In genomic region chr2:233528182-233528581, GRCh38 we compare ENCODE assay signal across 37 cellular contexts.
"Had no signal": no experiment of that assay in that cellular context is flagged by ENCODE, and none has a peak within 500 bp of the region (broad histone marks: within the 10 kb centered on the region; RNA-seq: fewer than 3 reads in every experiment).

No MANE protein-coding gene starts in this region.

- H3K27ac Mint-ChIP-seq: activated naive CD4-positive, alpha-beta T cell treated with anti-CD3 and anti-CD28 coated beads for 36 hours; activated naive CD4-positive, alpha-beta T cell treated with anti-CD3 and anti-CD28 coated beads, Interleukin-2, amount 10 ng/mL, durations not matched to agents 7 days and 5 days; activated naive CD4-positive, alpha-beta T cell treated with anti-CD3 and anti-CD28 coated beads, Interleukin-2, amount 50 U/mL, for 24 hours; activated naive CD8-positive, alpha-beta T cell; activated naive CD8-positive, alpha-beta T cell treated with anti-CD3 and anti-CD28 coated beads for 36 hours; activated naive CD8-positive, alpha-beta T cell treated with anti-CD3 and anti-CD28 coated beads, Interleukin-2, amount 10 ng/mL, durations not matched to agents 7 days and 5 days; activated naive CD8-positive, alpha-beta T cell treated with anti-CD3 and anti-CD28 coated beads, Interleukin-2, amount 50 U/mL, for 24 hours; activated T-cell treated with anti-CD3 and anti-CD28 coated beads, Interleukin-2, amount 50 U/mL, for 24 hours; activated T-helper 1 cell treated with anti-CD3 and anti-CD28 coated beads, Interleukin-12 subunit alpha, Interleukin-12 subunit beta, Interleukin-2, Interleukin-4 antibody, amounts not matched to agents 30 ng/mL and 10 ng/mL and 1 ng/mL, durations not matched to agents 14 hours and 24 hours and 36 hours; activated T-helper 17 cell treated with anti-CD3 and anti-CD28 coated beads, Interleukin-2, amount 50 U/mL, for 72 hours; activated T-helper 2 cell treated with anti-CD3 and anti-CD28 coated beads, Interferon-gamma antibody, Interleukin-2, Interleukin-4, amounts not matched to agents 10 μg/mL and 5 μg/mL and 100 μg/mL, durations not matched to agents 14 hours and 24 hours and 36 hours had no signal

- H3K4me3 ChIP-seq: adrenal gland, ascending aorta, body of pancreas, breast epithelium, cardiac muscle cell had no signal

- DNase-seq: activated effector memory CD4-positive, alpha-beta T cell treated with anti-CD3 and anti-CD28 coated beads, Interleukin-2, amount 50 U/mL, for 16 hours; activated effector memory CD4-positive, alpha-beta T cell treated with Interleukin-2 at 50 U/mL for 16 hours; activated gamma-delta T cell; activated gamma-delta T cell treated with Interleukin-2 at 50 U/mL for 16 hours; activated naive CD4-positive, alpha-beta T cell; activated naive CD4-positive, alpha-beta T cell treated with anti-CD3 and anti-CD28 coated beads for 36 hours; activated naive CD4-positive, alpha-beta T cell treated with anti-CD3 and anti-CD28 coated beads, Interleukin-2, amount 10 ng/mL, durations not matched to agents 7 days and 5 days; activated naive CD4-positive, alpha-beta T cell treated with anti-CD3 and anti-CD28 coated beads, Interleukin-2, amount 50 U/mL, for 16 hours; activated naive CD4-positive, alpha-beta T cell treated with Interleukin-2 at 50 U/mL for 16 hours; activated naive CD8-positive, alpha-beta T cell treated with anti-CD3 and anti-CD28 coated beads for 36 hours; activated naive CD8-positive, alpha-beta T cell treated with anti-CD3 and anti-CD28 coated beads, Interleukin-2, amount 10 ng/mL, durations not matched to agents 7 days and 5 days; activated naive CD8-positive, alpha-beta T cell treated with anti-CD3 and anti-CD28 coated beads, Interleukin-2, amount 50 U/mL, for 24 hours; activated T-cell treated with anti-CD3 and anti-CD28 coated beads, Interleukin-2, amount 50 U/mL, for 24 hours; activated T-cell treated with anti-CD3 and anti-CD28 coated beads, Interleukin-2, amount 50 U/mL, for 4 hours; activated T-cell treated with anti-CD3 and anti-CD28 coated beads, Interleukin-2, amount 50 U/mL, for 48 hours; activated T-cell treated with anti-CD3 and anti-CD28 coated beads, Interleukin-2, amount 50 U/mL, for 72 hours; adrenal gland; amniotic stem cell; amygdala; anterior cingulate cortex; aorta; body of pancreas; brain microvascular endothelial cell; caudate nucleus; central memory CD4-positive, alpha-beta T cell; cerebellar nuclear complex had no signal

- H3K27me3 ChIP-seq: adrenal gland, ascending aorta, body of pancreas, brain microvascular endothelial cell, breast epithelium, cardiac muscle cell had no signal

- H3K9me3 Mint-ChIP-seq: activated naive CD4-positive, alpha-beta T cell treated with anti-CD3 and anti-CD28 coated beads for 36 hours; activated naive CD4-positive, alpha-beta T cell treated with anti-CD3 and anti-CD28 coated beads, Interleukin-2, amount 10 ng/mL, durations not matched to agents 7 days and 5 days; activated naive CD4-positive, alpha-beta T cell treated with anti-CD3 and anti-CD28 coated beads, Interleukin-2, amount 50 U/mL, for 24 hours; activated naive CD4-positive, alpha-beta T cell treated with anti-CD3 and anti-CD28 coated beads, Interleukin-2, amount 50 U/mL, for 72 hours; activated naive CD8-positive, alpha-beta T cell treated with anti-CD3 and anti-CD28 coated beads for 36 hours; activated naive CD8-positive, alpha-beta T cell treated with anti-CD3 and anti-CD28 coated beads, Interleukin-2, amount 10 ng/mL, durations not matched to agents 7 days and 5 days; activated naive CD8-positive, alpha-beta T cell treated with anti-CD3 and anti-CD28 coated beads, Interleukin-2, amount 50 U/mL, for 24 hours; activated T-cell treated with anti-CD3 and anti-CD28 coated beads, Interleukin-2, amount 50 U/mL, for 24 hours; activated T-cell treated with anti-CD3 and anti-CD28 coated beads, Interleukin-2, amount 50 U/mL, for 4 hours; activated T-cell treated with anti-CD3 and anti-CD28 coated beads, Interleukin-2, amount 50 U/mL, for 72 hours; activated T-helper 1 cell treated with anti-CD3 and anti-CD28 coated beads, Interleukin-12 subunit alpha, Interleukin-12 subunit beta, Interleukin-2, Interleukin-4 antibody, amounts not matched to agents 30 ng/mL and 10 ng/mL and 1 ng/mL, durations not matched to agents 14 hours and 24 hours and 36 hours; activated T-helper 17 cell treated with anti-CD3 and anti-CD28 coated beads, Interleukin-2, amount 50 U/mL, for 72 hours; activated T-helper 2 cell treated with anti-CD3 and anti-CD28 coated beads, Interferon-gamma antibody, Interleukin-2, Interleukin-4, amounts not matched to agents 10 μg/mL and 5 μg/mL and 100 μg/mL, durations not matched to agents 14 hours and 24 hours and 36 hours; brain; central memory CD8-positive, alpha-beta T cell had no signal

- H3K4me3 Mint-ChIP-seq: activated naive CD4-positive, alpha-beta T cell treated with anti-CD3 and anti-CD28 coated beads for 36 hours; activated naive CD4-positive, alpha-beta T cell treated with anti-CD3 and anti-CD28 coated beads, Interleukin-2, amount 10 ng/mL, durations not matched to agents 7 days and 5 days; activated naive CD4-positive, alpha-beta T cell treated with anti-CD3 and anti-CD28 coated beads, Interleukin-2, amount 50 U/mL, for 24 hours; activated naive CD8-positive, alpha-beta T cell; activated naive CD8-positive, alpha-beta T cell treated with anti-CD3 and anti-CD28 coated beads for 36 hours; activated naive CD8-positive, alpha-beta T cell treated with anti-CD3 and anti-CD28 coated beads, Interleukin-2, amount 10 ng/mL, durations not matched to agents 7 days and 5 days; activated naive CD8-positive, alpha-beta T cell treated with anti-CD3 and anti-CD28 coated beads, Interleukin-2, amount 50 U/mL, for 24 hours; activated T-cell treated with anti-CD3 and anti-CD28 coated beads, Interleukin-2, amount 50 U/mL, for 24 hours; activated T-cell treated with anti-CD3 and anti-CD28 coated beads, Interleukin-2, amount 50 U/mL, for 4 hours; activated T-cell treated with anti-CD3 and anti-CD28 coated beads, Interleukin-2, amount 50 U/mL, for 72 hours; activated T-helper 1 cell treated with anti-CD3 and anti-CD28 coated beads, Interleukin-12 subunit alpha, Interleukin-12 subunit beta, Interleukin-2, Interleukin-4 antibody, amounts not matched to agents 30 ng/mL and 10 ng/mL and 1 ng/mL, durations not matched to agents 14 hours and 24 hours and 36 hours; activated T-helper 17 cell treated with anti-CD3 and anti-CD28 coated beads, Interleukin-2, amount 50 U/mL, for 72 hours; brain; central memory CD8-positive, alpha-beta T cell had no signal

- H3K27ac ChIP-seq: adrenal gland, ascending aorta, body of pancreas, brain microvascular endothelial cell, breast epithelium, cardiac muscle cell had no signal

- H3K36me3 ChIP-seq: brain microvascular endothelial cell, cardiac muscle cell had no signal

- ATAC-seq: activated naive CD4-positive, alpha-beta T cell treated with anti-CD3 and anti-CD28 coated beads, Interleukin-2, amount 50 U/mL, for 72 hours; activated naive CD8-positive, alpha-beta T cell treated with anti-CD3 and anti-CD28 coated beads, Interleukin-2, amount 50 U/mL, for 24 hours; activated T-cell treated with anti-CD3 and anti-CD28 coated beads, Interleukin-2, amount 50 U/mL, for 4 hours; activated T-cell treated with anti-CD3 and anti-CD28 coated beads, Interleukin-2, amount 50 U/mL, for 72 hours; activated T-helper 17 cell treated with anti-CD3 and anti-CD28 coated beads, Interleukin-2, amount 50 U/mL, for 72 hours; body of pancreas had no signal

- H3K4me1 Mint-ChIP-seq: activated naive CD4-positive, alpha-beta T cell treated with anti-CD3 and anti-CD28 coated beads, Interleukin-2, amount 10 ng/mL, durations not matched to agents 7 days and 5 days; activated naive CD4-positive, alpha-beta T cell treated with anti-CD3 and anti-CD28 coated beads, Interleukin-2, amount 50 U/mL, for 24 hours; activated naive CD8-positive, alpha-beta T cell treated with anti-CD3 and anti-CD28 coated beads for 36 hours; activated naive CD8-positive, alpha-beta T cell treated with anti-CD3 and anti-CD28 coated beads, Interleukin-2, amount 10 ng/mL, durations not matched to agents 7 days and 5 days; activated naive CD8-positive, alpha-beta T cell treated with anti-CD3 and anti-CD28 coated beads, Interleukin-2, amount 50 U/mL, for 24 hours; activated T-helper 17 cell treated with anti-CD3 and anti-CD28 coated beads, Interleukin-2, amount 50 U/mL, for 72 hours; brain; central memory CD8-positive, alpha-beta T cell had no signal

- H3K4me1 ChIP-seq: adrenal gland, ascending aorta, body of pancreas, breast epithelium had no signal

- H3K27me3 Mint-ChIP-seq: activated naive CD4-positive, alpha-beta T cell treated with anti-CD3 and anti-CD28 coated beads, Interleukin-2, amount 10 ng/mL, durations not matched to agents 7 days and 5 days; activated naive CD4-positive, alpha-beta T cell treated with anti-CD3 and anti-CD28 coated beads, Interleukin-2, amount 50 U/mL, for 24 hours; activated naive CD8-positive, alpha-beta T cell; activated naive CD8-positive, alpha-beta T cell treated with anti-CD3 and anti-CD28 coated beads for 36 hours; activated naive CD8-positive, alpha-beta T cell treated with anti-CD3 and anti-CD28 coated beads, Interleukin-2, amount 10 ng/mL, durations not matched to agents 7 days and 5 days; activated naive CD8-positive, alpha-beta T cell treated with anti-CD3 and anti-CD28 coated beads, Interleukin-2, amount 50 U/mL, for 24 hours; activated T-cell treated with anti-CD3 and anti-CD28 coated beads, Interleukin-2, amount 50 U/mL, for 24 hours; activated T-helper 17 cell treated with anti-CD3 and anti-CD28 coated beads, Interleukin-2, amount 50 U/mL, for 72 hours; central memory CD8-positive, alpha-beta T cell had no signal

- H3K9me3 ChIP-seq: adrenal gland, ascending aorta, body of pancreas, breast epithelium had no signal
